Comparison of ENCODE assay signal across 15 cellular contexts in the genomic region with DNA sequence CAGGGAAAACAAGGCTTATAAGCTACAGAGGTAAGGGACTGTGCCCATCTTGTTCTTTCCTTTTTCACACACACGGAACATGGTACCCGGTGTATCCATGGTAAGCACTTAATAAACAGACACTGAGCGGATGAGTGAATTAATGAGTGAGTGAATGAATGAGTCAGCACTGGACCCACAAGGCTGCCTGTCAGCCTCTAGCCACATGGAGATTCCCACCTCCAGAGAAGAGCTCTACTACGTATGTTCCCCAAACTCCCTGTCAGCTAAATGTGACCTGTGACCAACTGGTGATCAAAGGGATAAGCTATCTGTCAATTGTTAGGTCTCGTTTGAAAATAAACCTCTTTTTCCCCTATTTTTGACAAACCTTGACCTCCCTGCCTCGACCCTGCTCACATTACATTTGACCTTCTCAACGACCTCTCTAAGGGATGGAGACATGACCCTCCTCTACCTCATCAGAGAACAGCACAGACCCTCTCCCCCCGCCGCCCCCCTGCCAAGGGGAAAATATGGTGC. TPM values are rescaled to one million over a fixed set of nuclear protein-coding genes. Genes with fewer than 3 reads are reported as not detected.
A peak's percentile ranks its signal among the peaks of the same experiment; 100 is the strongest.
DNase-seq lines count a peak whose midpoint lies in the region; ATAC-seq, FAIRE-seq and TF ChIP-seq lines count a peak whose summit lies in the region.
"Had no signal": no experiment of that assay in that cellular context is flagged by ENCODE, and none has a peak within 500 bp of the region (broad histone marks: within the 10 kb centered on the region; RNA-seq: fewer than 3 reads in every experiment).

No MANE protein-coding gene starts in this region.

- H3K4me1 Mint-ChIP-seq in activated CD4-positive, alpha-beta memory T cell treated with anti-CD3 and anti-CD28 coated beads, Interleukin-2, amount 10 ng/mL, durations not matched to agents 7 days and 5 days = peaks cover 85% of the 10 kb centered on the region
- H3K4me1 Mint-ChIP-seq in natural killer cell = peaks cover 92 to 93% of the 10 kb centered on the region in 2 donors

- H3K36me3 ChIP-seq in heart right ventricle = peaks cover 0 to 5% (median 0%) of the 10 kb centered on the region in 9 donors
- H3K36me3 ChIP-seq: left ventricle myocardium inferior had no signal

- peaks cover 41% of the 10 kb centered on the region for H3K36me3 Mint-ChIP-seq in activated CD4-positive, alpha-beta memory T cell treated with anti-CD3 and anti-CD28 coated beads, Interleukin-2, amount 10 ng/mL, durations not matched to agents 7 days and 5 days (ENCODE audit: low read depth)
- no peaks in the 10 kb centered on the region for H3K36me3 Mint-ChIP-seq in natural killer cell

- peak overlapping the region in 1 of 10 donors; percentile 79 for H3K27ac ChIP-seq in heart right ventricle
- H3K27ac ChIP-seq: hepatocyte, left ventricle myocardium inferior, thyroid gland had no signal

- 92 to 93% methylated on average over 9 of the region's 9 CpGs for whole genome bisulfite sequencing in heart right ventricle, 2 donors

- peak; percentile 12 for ATAC-seq in HG02798 (IDR thresholded peaks at IDR 0.05; ENCODE audit: poor library complexity, unreplicated experiment)
- ATAC-seq in natural killer cell = no peak
- no peak for ATAC-seq in heart right ventricle

- H3K4me3 Mint-ChIP-seq in activated CD4-positive, alpha-beta memory T cell treated with anti-CD3 and anti-CD28 coated beads, Interleukin-2, amount 10 ng/mL, durations not matched to agents 7 days and 5 days = no peak overlapping the region
- H3K4me3 Mint-ChIP-seq in natural killer cell = peak overlapping the region; percentile 67

- H3K4me3 ChIP-seq in heart right ventricle = no peak overlapping the region
- H3K4me3 ChIP-seq: hepatocyte, left ventricle myocardium inferior, thyroid gland had no signal

- H3K27me3 ChIP-seq in heart right ventricle = no peaks in the 10 kb centered on the region
- H3K27me3 ChIP-seq: hepatocyte, thyroid gland had no signal

- no peak for FAIRE-seq in GM12891 (lab: Jason Lieb, UNC)
- FAIRE-seq: colon had no signal

- H3K27ac Mint-ChIP-seq in activated CD4-positive, alpha-beta memory T cell treated with anti-CD3 and anti-CD28 coated beads, Interleukin-2, amount 10 ng/mL, durations not matched to agents 7 days and 5 days = peak overlapping the region; percentile 16
- peak overlapping the region; percentile 95 to 98 for H3K27ac Mint-ChIP-seq in natural killer cell

- POLR2A ChIA-PET in activated CD4-positive, alpha-beta memory T cell treated with anti-CD3 and anti-CD28 coated beads, Interleukin-2, amount 10 ng/mL, durations not matched to agents 7 days and 5 days (lab: Charles Lee) = interaction anchor here (0.9 to 6.4 kb wide), 5 partner anchors 13 to 105 kb away, joined by 3 to 74 read pairs (median 3); partner anchors contain the start of genes BYSL and MED20

- H3K4me1 ChIP-seq in heart right ventricle = peaks cover 0 to 91% (median 38%) of the 10 kb centered on the region in 9 donors

- H3K27me3 Mint-ChIP-seq in activated CD4-positive, alpha-beta memory T cell treated with anti-CD3 and anti-CD28 coated beads, Interleukin-2, amount 10 ng/mL, durations not matched to agents 7 days and 5 days = no peaks in the 10 kb centered on the region
- H3K27me3 Mint-ChIP-seq in natural killer cell (ENCODE audit: low read depth in 2 of 2) = no peaks in the 10 kb centered on the region

- DNase-seq in GM12891 (ENCODE audit: insufficient read length, low spot score) (no peak), natural killer cell (no peak), heart right ventricle (no peak), G401 (ENCODE audit: low spot score) (no peak), NAMALWA (ENCODE audit: low spot score) (no peak)
- DNase-seq in activated CD4-positive, alpha-beta memory T cell treated with anti-CD3 and anti-CD28 coated beads, Interleukin-2, amount 10 ng/mL, durations not matched to agents 7 days and 5 days = no peak
- DNase-seq in central memory CD4-positive, alpha-beta T cell = no peak
- DNase-seq: left ventricle myocardium inferior, MM.1S, nucleus accumbens, SK-N-SH, thyroid gland had no signal

- no peaks in the 10 kb centered on the region for H3K9me3 ChIP-seq in heart right ventricle
- H3K9me3 ChIP-seq: left ventricle myocardium inferior, SK-N-SH, thyroid gland had no signal

- TF ChIP-seq CTCF in natural killer cell (IDR thresholded peaks at IDR 0.05) (no peak), heart right ventricle (IDR thresholded peaks at IDR 0.05) (no peak)

- TF ChIP-seq POLR2A in GM12891 (IDR thresholded peaks at IDR 0.05; ENCODE audit: low read depth, low read length) = 0 out of 2 replicates have a peak, but pooled peaks have one; percentile 3

- intact Hi-C loops in natural killer cell (cut with micrococcal nuclease) (loop anchor here (2.0 kb wide), 1 partner anchor 15 kb away; no protein-coding TSS in a partner anchor), heart right ventricle (cut with DNase I) (no loop called here)

- CTCF ChIA-PET in activated CD4-positive, alpha-beta memory T cell treated with anti-CD3 and anti-CD28 coated beads, Interleukin-2, amount 10 ng/mL, durations not matched to agents 7 days and 5 days (lab: Charles Lee) = interaction anchor here (1.2 to 4.1 kb wide), 5 partner anchors 14 to 105 kb away, joined by 4 to 17 read pairs (median 5); partner anchors contain the start of genes BYSL and MED20

- in situ Hi-C loops in G401 (cut with HindIII; ENCODE audit: low sequenced_read_pairs) = loop anchor here (25.0 kb wide), 1 partner anchor 239 kb away; the partner anchor contains the start of genes FRS3, PRICKLE4 and TOMM6

- H3K9me3 Mint-ChIP-seq in activated CD4-positive, alpha-beta memory T cell treated with anti-CD3 and anti-CD28 coated beads, Interleukin-2, amount 10 ng/mL, durations not matched to agents 7 days and 5 days = peaks cover 4% of the 10 kb centered on the region
- no peaks in the 10 kb centered on the region for H3K9me3 Mint-ChIP-seq in natural killer cell

TF ChIP-seq in GM12891, 5 proteins besides CTCF, POLR2A, EP300 and RAD21:
- TF ChIP-seq POLR2AphosphoS5 (IDR thresholded peaks at IDR 0.05; ENCODE audit: low read depth, low read length) (no peak), POU2F2 (IDR thresholded peaks at IDR 0.05; ENCODE audit: low read depth, low read length) (peak; percentile 37; the same call in 1 of the 2 replicates), TAF1 (IDR thresholded peaks at IDR 0.05; ENCODE audit: low read depth, low read length) (no peak), PAX5 (IDR thresholded peaks at IDR 0.05; ENCODE audit: insufficient read depth, low read length, severe bottlenecking) (no peak), SPI1 (IDR thresholded peaks at IDR 0.05; ENCODE audit: low read depth, low read length) (no peak)
TF ChIP-seq in GM12891: peak in this region for 1.

RNA-seq across cellular contexts. Expression of gene TAF8, which starts 24.5 kb away (rescaled TPM):
- 9.4 TPM for polyA plus RNA-seq in GM12891 (2012; ENCODE audit: low read depth, missing spikeins)
- 10 to 100 TPM; 48.0 to 55.1 TPM for total RNA-seq in activated CD4-positive, alpha-beta memory T cell treated with anti-CD3 and anti-CD28 coated beads, Interleukin-2, amount 10 ng/mL, durations not matched to agents 7 days and 5 days
- total RNA-seq in natural killer cell (10 to 100 TPM; 38.4 to 54.2 (median 47.5) TPM), heart right ventricle (10 to 100 TPM; 21.0 to 38.1 (median 31.6) TPM)
- polyA plus RNA-seq in heart right ventricle = 10 to 100 TPM; 15.2 to 20.1 TPM
- 27.5 and 28.2 TPM in 2 replicates for total RNA-seq in G401 (2014; rRNA removed; shearing (Covaris generic))
